In the genomic region with DNA sequence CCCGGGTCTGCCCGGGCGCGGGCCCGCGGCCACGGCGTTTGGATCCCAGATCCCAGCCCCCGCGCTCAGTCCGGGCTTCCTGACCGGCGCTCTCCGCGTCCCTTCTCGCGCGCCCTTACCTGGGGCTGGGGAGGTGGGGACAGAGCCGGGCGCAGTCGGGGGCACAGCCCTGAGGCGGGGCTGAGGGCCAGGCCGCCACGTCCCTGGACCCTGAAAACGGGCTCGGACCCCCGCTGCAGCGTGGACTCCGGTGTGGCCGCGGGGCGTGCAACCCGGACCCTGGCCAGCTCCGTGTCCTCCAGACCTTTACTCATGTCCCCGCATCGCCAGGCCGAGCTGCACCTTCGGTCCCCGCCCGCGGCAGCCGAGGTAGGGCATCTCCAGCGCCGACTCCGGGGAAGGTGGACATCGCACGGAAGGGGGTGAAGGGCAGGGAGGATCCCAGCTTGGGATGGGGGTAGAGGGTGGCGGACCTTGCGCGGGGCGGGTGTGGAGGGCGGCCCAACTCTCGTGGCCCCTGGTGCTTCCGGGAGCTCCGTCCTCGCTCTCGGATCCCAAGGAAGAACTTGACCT, we compare ENCODE assay signal across 1 cellular context.
TF ChIP-seq lines count a peak whose summit lies in the region.

No MANE protein-coding gene starts in this region.

TF ChIP-seq in K562, 482 proteins besides CTCF, POLR2A, EP300 and RAD21 (continued from another document and continues in another):
- TF ChIP-seq, protein P1, sequence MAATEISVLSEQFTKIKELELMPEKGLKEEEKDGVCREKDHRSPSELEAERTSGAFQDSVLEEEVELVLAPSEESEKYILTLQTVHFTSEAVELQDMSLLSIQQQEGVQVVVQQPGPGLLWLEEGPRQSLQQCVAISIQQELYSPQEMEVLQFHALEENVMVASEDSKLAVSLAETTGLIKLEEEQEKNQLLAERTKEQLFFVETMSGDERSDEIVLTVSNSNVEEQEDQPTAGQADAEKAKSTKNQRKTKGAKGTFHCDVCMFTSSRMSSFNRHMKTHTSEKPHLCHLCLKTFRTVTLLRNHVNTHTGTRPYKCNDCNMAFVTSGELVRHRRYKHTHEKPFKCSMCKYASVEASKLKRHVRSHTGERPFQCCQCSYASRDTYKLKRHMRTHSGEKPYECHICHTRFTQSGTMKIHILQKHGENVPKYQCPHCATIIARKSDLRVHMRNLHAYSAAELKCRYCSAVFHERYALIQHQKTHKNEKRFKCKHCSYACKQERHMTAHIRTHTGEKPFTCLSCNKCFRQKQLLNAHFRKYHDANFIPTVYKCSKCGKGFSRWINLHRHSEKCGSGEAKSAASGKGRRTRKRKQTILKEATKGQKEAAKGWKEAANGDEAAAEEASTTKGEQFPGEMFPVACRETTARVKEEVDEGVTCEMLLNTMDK (IDR thresholded peaks at IDR 0.05; ENCODE audit: borderline replicate concordance, insufficient read depth, low read depth, low read length, poor library complexity, severe bottlenecking), result no peak
- TF ChIP-seq NCOR1 (IDR thresholded peaks at IDR 0.05), result no peak
- TF ChIP-seq PURB (CRISPR knock-in tag; IDR thresholded peaks at IDR 0.05; ENCODE audit: low read depth), result 0 out of 2 replicates have a peak, but pooled peaks have one; percentile 40
- no peak for TF ChIP-seq ZSCAN32 (CRISPR knock-in tag; IDR thresholded peaks at IDR 0.05)
- TF ChIP-seq KLF16 (IDR thresholded peaks at IDR 0.05), result no peak
- TF ChIP-seq FOXA1 (IDR thresholded peaks at IDR 0.05; ENCODE audit: borderline replicate concordance), result no peak
- TF ChIP-seq L3MBTL2 (IDR thresholded peaks at IDR 0.05), result no peak
- TF ChIP-seq GTF2E2 (tag; IDR thresholded peaks at IDR 0.05), result no peak
- TF ChIP-seq ZNF408 (CRISPR knock-in tag; IDR thresholded peaks at IDR 0.05; ENCODE audit: low read depth), result no peak
- no peak for TF ChIP-seq TGIF2 (CRISPR knock-in tag; IDR thresholded peaks at IDR 0.05)
- TF ChIP-seq HMGXB4 (CRISPR knock-in tag; IDR thresholded peaks at IDR 0.05), result no peak; the same call in 1 of the 2 replicates
- no peak for TF ChIP-seq ATF6 (CRISPR knock-in tag; IDR thresholded peaks at IDR 0.05)
- no peak for TF ChIP-seq HLTF (IDR thresholded peaks at IDR 0.05)
- peak; percentile 75; the same call in 1 of the 2 replicates for TF ChIP-seq RBM14 (IDR thresholded peaks at IDR 0.05; ENCODE audit: borderline replicate concordance, insufficient read depth, low read depth, low read length)
- TF ChIP-seq, protein P2, sequence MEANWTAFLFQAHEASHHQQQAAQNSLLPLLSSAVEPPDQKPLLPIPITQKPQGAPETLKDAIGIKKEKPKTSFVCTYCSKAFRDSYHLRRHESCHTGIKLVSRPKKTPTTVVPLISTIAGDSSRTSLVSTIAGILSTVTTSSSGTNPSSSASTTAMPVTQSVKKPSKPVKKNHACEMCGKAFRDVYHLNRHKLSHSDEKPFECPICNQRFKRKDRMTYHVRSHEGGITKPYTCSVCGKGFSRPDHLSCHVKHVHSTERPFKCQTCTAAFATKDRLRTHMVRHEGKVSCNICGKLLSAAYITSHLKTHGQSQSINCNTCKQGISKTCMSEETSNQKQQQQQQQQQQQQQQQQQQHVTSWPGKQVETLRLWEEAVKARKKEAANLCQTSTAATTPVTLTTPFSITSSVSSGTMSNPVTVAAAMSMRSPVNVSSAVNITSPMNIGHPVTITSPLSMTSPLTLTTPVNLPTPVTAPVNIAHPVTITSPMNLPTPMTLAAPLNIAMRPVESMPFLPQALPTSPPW (CRISPR knock-in tag; IDR thresholded peaks at IDR 0.05), result no peak
- TF ChIP-seq ELF1 (tag; IDR thresholded peaks at IDR 0.05), result no peak
- no peak for TF ChIP-seq SAFB (IDR thresholded peaks at IDR 0.05; ENCODE audit: borderline replicate concordance, low read depth, low read length)
- no peak for TF ChIP-seq ZNF384 (IDR thresholded peaks at IDR 0.05; ENCODE audit: low read depth, low read length)
- no peak for TF ChIP-seq RBBP5 (IDR thresholded peaks at IDR 0.05; ENCODE audit: borderline replicate concordance, insufficient read depth, low read length, poor library complexity, severe bottlenecking)
- TF ChIP-seq TCF7L2 (IDR thresholded peaks at IDR 0.05; ENCODE audit: low read depth, low read length), result no peak
- no peak for TF ChIP-seq SIN3A (IDR thresholded peaks at IDR 0.05; ENCODE audit: borderline replicate concordance in 2 of 2, control insufficient read depth in 1 of 2, low read depth in 2 of 2, low read length in 2 of 2)
- TF ChIP-seq, protein P3, sequence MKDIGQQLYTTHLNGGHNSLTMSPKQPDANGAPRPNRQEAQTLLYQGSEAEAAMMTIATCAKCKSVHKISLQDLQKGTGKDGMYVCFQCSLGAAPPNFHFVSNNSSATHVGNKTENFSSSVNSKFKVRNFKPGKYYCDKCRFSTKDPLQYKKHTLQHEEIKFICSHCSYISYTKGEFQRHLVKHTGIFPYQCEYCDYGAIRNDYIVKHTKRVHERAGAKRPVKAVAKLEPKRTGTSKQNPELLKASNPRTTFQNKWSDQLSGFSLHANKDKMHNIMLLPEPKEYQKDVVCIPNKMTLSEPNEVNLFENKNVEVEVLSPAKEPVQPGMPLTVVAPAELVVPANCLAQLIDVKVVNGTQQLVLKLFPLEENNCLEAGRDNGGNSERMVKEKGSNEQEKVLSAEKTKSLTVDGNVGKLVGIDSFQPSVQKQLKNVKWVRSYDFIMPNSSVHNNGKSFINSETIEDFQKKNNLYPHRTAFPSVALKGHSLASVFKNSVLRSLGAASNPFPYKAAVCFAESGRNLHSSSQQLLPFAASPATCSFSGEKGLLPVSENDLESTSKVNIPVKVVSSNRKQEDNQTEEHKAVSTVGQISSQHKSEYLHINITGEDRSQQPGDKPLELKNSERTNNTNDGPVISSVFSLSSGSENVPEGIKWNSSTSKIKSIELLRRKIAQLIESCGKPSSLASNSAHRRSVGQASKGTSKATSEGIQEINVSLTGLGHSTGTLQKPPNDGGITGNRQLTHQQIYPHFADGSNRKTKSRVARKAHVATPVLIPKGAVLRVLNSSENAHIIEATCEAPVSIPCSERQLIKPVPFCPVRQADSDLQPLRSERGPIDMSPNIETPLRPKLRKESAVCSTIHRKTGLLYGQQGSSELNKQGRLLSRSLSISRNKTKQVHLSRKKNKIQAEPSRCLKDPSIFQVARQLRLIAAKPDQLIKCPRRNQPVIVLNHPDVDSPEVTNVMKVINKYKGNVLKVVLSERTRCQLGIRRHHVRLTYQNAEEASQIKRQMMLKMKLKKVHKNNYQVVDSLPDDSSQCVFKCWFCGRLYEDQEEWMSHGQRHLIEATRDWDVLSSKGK (CRISPR knock-in tag; IDR thresholded peaks at IDR 0.05), result no peak
- TF ChIP-seq SRSF1 (IDR thresholded peaks at IDR 0.05; ENCODE audit: low read depth, low read length), result no peak
- TF ChIP-seq CREB1 (IDR thresholded peaks at IDR 0.05), result no peak
- TF ChIP-seq CREB1 (CRISPR knock-in tag; IDR thresholded peaks at IDR 0.05), result no peak
- TF ChIP-seq ZBTB34 (CRISPR knock-in tag; IDR thresholded peaks at IDR 0.05), result no peak
- TF ChIP-seq ETS2 (tag; IDR thresholded peaks at IDR 0.05; ENCODE audit: borderline replicate concordance, poor library complexity, severe bottlenecking), result peak; percentile 38
- TF ChIP-seq ZFP1 (CRISPR knock-in tag; IDR thresholded peaks at IDR 0.05), result no peak
- TF ChIP-seq HNRNPK (IDR thresholded peaks at IDR 0.05; ENCODE audit: low read depth, low read length, poor library complexity, severe bottlenecking), result no peak
- TF ChIP-seq GABPA (tag; conservative IDR thresholded peaks at IDR 0.05; ENCODE audit: low read depth), result no peak
- TF ChIP-seq ZNF778 (CRISPR knock-in tag; IDR thresholded peaks at IDR 0.05), result no peak
- no peak for TF ChIP-seq REST (CRISPR knock-in tag; IDR thresholded peaks at IDR 0.05; ENCODE audit: low read depth)
- no peak for TF ChIP-seq ELK3 (CRISPR knock-in tag; IDR thresholded peaks at IDR 0.05)
- no peak for TF ChIP-seq XRCC3 (IDR thresholded peaks at IDR 0.05)
- no peak for TF ChIP-seq NFYB (IDR thresholded peaks at IDR 0.05; ENCODE audit: extremely low read depth, insufficient read length)
- no peak for TF ChIP-seq KLF1 (tag; IDR thresholded peaks at IDR 0.05)
